In the genomic region with DNA sequence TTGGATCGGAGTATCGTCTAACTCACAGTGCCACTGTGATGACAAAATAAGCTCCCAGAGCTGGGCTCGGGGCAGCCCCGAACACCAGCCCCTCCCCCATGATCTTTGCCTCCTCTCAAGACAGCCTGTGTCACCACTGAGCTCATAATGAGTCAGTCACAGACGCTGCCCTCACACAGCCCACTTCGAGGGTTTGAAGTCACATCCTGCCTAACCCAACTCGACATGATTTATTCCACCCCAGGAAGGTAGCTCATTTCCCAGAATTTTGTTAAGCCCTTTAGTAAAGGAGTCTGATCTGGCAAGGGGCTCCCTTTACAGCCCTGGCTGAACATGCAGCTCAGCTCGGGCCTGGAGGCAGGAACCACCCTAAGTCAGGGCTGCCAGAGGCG, we compare ENCODE assay signal across 8 cellular contexts. TPM values are rescaled to one million over a fixed set of nuclear protein-coding genes. Genes with fewer than 3 reads are reported as not detected.
DNase-seq lines count a peak whose midpoint lies in the region; ATAC-seq, FAIRE-seq and TF ChIP-seq lines count a peak whose summit lies in the region.

No MANE protein-coding gene starts in this region.

- H3K4me1 Mint-ChIP-seq in T-cell: peaks cover 96 to 98% (median 97%) of the 10 kb centered on the region in 3 donors
- peaks cover 99% of the 10 kb centered on the region for H3K4me1 Mint-ChIP-seq in activated naive CD8-positive, alpha-beta T cell treated with anti-CD3 and anti-CD28 coated beads, Interleukin-2, amount 50 U/mL, for 24 hours

- H3K27ac ChIP-seq in kidney (ENCODE audit: low read depth in 2 of 2, low read length in 2 of 2): peak overlapping the region; percentile 80 to 88

- peak overlapping the region; percentile 61 to 98 (median 63) for H3K4me3 Mint-ChIP-seq in T-cell
- H3K4me3 Mint-ChIP-seq in activated naive CD8-positive, alpha-beta T cell treated with anti-CD3 and anti-CD28 coated beads, Interleukin-2, amount 50 U/mL, for 24 hours: peak overlapping the region; percentile 74

- H3K4me1 ChIP-seq in kidney (ENCODE audit: control insufficient read depth in 1 of 2, insufficient read depth in 1 of 2, low read depth in 1 of 2, low read length in 2 of 2): peaks cover 86 to 87% of the 10 kb centered on the region in 2 donors

- H3K27me3 Mint-ChIP-seq in T-cell: no peaks in the 10 kb centered on the region
- H3K27me3 Mint-ChIP-seq in activated naive CD8-positive, alpha-beta T cell treated with anti-CD3 and anti-CD28 coated beads, Interleukin-2, amount 50 U/mL, for 24 hours: no peaks in the 10 kb centered on the region

- H3K9me3 Mint-ChIP-seq in T-cell: no peaks in the 10 kb centered on the region
- no peaks in the 10 kb centered on the region for H3K9me3 Mint-ChIP-seq in activated naive CD8-positive, alpha-beta T cell treated with anti-CD3 and anti-CD28 coated beads, Interleukin-2, amount 50 U/mL, for 24 hours

- peaks cover 0 to 9% of the 10 kb centered on the region in 2 donors for H3K36me3 ChIP-seq in kidney (ENCODE audit: control insufficient read depth in 1 of 2, insufficient read depth in 2 of 2, low read length in 2 of 2)

- no peak overlapping the region for H3K4me3 ChIP-seq in kidney (ENCODE audit: low read length in 2 of 2)

- POLR2A ChIA-PET in T-cell (lab: Charles Lee): interaction anchor here (0.5 to 3.2 kb wide), 21 partner anchors 8 to 118 kb away, joined by 3 to 64 read pairs (median 4); partner anchors contain the start of genes MYH9 (in 1 of the 2) and TXN2 (in 1 of the 2)

- peaks cover 11% of the 10 kb centered on the region for H3K36me3 Mint-ChIP-seq in T-cell
- peaks cover 43% of the 10 kb centered on the region for H3K36me3 Mint-ChIP-seq in activated naive CD8-positive, alpha-beta T cell treated with anti-CD3 and anti-CD28 coated beads, Interleukin-2, amount 50 U/mL, for 24 hours (ENCODE audit: low read depth)

- CTCF ChIA-PET in T-cell (lab: Charles Lee): interaction anchor here (0.5 to 1.6 kb wide), 17 partner anchors 10 to 753 kb away, joined by 3 to 42 read pairs (median 5); no protein-coding TSS in a partner anchor

- no peak for TF ChIP-seq CTCF in kidney (IDR thresholded peaks at IDR 0.05; ENCODE audit: borderline replicate concordance, extremely low read depth, insufficient read depth)

- peak overlapping the region; percentile 94 to 96 for H3K27ac Mint-ChIP-seq in T-cell
- peak overlapping the region; percentile 96 for H3K27ac Mint-ChIP-seq in activated naive CD8-positive, alpha-beta T cell treated with anti-CD3 and anti-CD28 coated beads, Interleukin-2, amount 50 U/mL, for 24 hours

- peak; percentile 80 to 94 (median 84) for ATAC-seq in T-cell (replicated peaks in 1 of 4)
- ATAC-seq in activated naive CD8-positive, alpha-beta T cell treated with anti-CD3 and anti-CD28 coated beads, Interleukin-2, amount 50 U/mL, for 24 hours: peak; percentile 92

- intact Hi-C loops in kidney (cut with DNase I): no loop called here

- peak overlapping the region; percentile 20 to 63 for H3K9ac ChIP-seq in kidney (ENCODE audit: low read length in 2 of 2)

- H3K9me3 ChIP-seq in kidney (ENCODE audit: control insufficient read depth in 1 of 2, low read length in 2 of 2): no peaks in the 10 kb centered on the region

- DNase-seq in NCI-H510A treated with DMSO at 0.1 percent for 48 hours (lab: John Stamatoyannopoulos, UW) (peak; percentile 10), NCI-H510A (lab: John Stamatoyannopoulos, UW) (no peak), T-cell (peak in 33 of 34 experiments; percentile 69 to 94 (median 89)), kidney (peak; percentile 92), iPS-NIHi11 (ENCODE audit: low spot score) (no peak), NCI-H1694 treated with DMSO at 0.1 percent for 48 hours (lab: John Stamatoyannopoulos, UW) (no peak)
- DNase-seq in activated naive CD8-positive, alpha-beta T cell treated with anti-CD3 and anti-CD28 coated beads, Interleukin-2, amount 50 U/mL, for 24 hours: peak; percentile 88
- DNase-seq in stimulated activated CD4-positive, alpha-beta T cell treated with anti-CD3 and anti-CD28 coated beads, Interleukin-2, amount 100 ng/mL, for 48 hours: peak; percentile 81

- FAIRE-seq in kidney (lab: Jason Lieb, UNC): no peak

RNA-seq across cellular contexts. Expression of gene MYH9, which starts 22.8 kb away (rescaled TPM):
- total RNA-seq in T-cell (1,000 to 10,000 TPM in 2 of 5 donors, 100 to 1,000 TPM in 3; 816 to 1,109 (median 896) TPM), kidney (655 TPM)
- 85.2 TPM for polyA plus RNA-seq in kidney (ENCODE audit: insufficient read depth, low read depth, low replicate concordance)

Comparison
In these comparisons a context has a peak if more than half of its experiments do, and no peak if none do; other contexts are left out.
1. DNase-seq: peak in NCI-H510A treated with DMSO at 0.1 percent for 48 hours (single experiment), T-cell (33 of 34), activated naive CD8-positive, alpha-beta T cell treated with anti-CD3 and anti-CD28 coated beads, Interleukin-2, amount 50 U/mL, for 24 hours (single experiment), kidney (single experiment) and stimulated activated CD4-positive, alpha-beta T cell treated with anti-CD3 and anti-CD28 coated beads, Interleukin-2, amount 100 ng/mL, for 48 hours (2 of 2); none in NCI-H510A (single experiment), iPS-NIHi11 (single experiment) and NCI-H1694 treated with DMSO at 0.1 percent for 48 hours (single experiment).